ENCODE assay signal across 7 cellular contexts in the genomic region with DNA sequence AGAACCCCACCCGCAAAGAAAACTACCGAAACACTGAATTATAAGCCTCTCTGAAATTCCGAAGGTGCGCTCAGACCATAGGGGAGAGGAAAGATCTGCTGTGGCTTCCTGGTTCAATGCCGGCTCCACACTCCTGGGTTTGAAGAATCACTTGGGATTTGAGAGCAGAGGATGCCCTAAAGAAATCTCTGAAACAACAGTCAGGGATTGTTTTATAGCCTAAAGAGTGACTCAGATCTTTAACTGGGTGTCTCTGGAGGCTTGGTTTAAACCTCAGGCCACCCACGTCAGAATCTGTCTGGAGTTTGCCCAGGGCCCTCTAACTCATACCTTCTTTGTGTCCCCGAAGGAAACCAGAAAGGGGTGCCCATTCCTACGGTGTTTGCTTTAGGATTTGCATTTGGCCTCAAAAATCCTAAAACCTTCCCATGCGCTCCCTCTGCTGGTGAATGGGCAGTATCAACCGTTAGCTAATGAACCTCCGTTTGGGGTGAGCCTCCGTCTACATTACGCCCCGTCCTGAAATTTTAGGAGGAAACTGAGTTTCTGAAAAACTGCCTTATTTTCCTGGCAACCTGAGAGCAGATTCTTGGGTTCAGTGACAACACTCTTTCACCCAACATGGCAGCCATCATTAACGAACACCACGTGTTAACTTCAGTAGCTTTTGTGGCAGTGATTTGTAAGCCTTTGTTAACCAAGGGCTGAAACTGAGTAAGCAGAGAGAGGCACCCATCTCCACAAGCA. TPM values are rescaled to one million over a fixed set of nuclear protein-coding genes. Genes with fewer than 3 reads are reported as not detected.
A peak's percentile ranks its signal among the peaks of the same experiment; 100 is the strongest.
DNase-seq lines count a peak whose midpoint lies in the region; ATAC-seq and TF ChIP-seq lines count a peak whose summit lies in the region.
"Not testable (repeated sequence)": the region's sequence is repeated elsewhere in the genome, so short reads cannot be mapped to it uniquely, and the experiment has no call there.

No MANE protein-coding gene starts in this region.

- POLR2A ChIA-PET in Panc1 (lab: Charles Lee) = not testable (repeated sequence)

- CTCF ChIA-PET in Panc1 (lab: Charles Lee) = not testable (repeated sequence)

- BruUV-seq in Panc1 (replicated peaks; lab: Mats Ljungman, UMichigan) = not testable (repeated sequence)

- ATAC-seq in Panc1 = peak; percentile 65; the same call in 1 of the 2 replicates
- ATAC-seq in left colon = peak; percentile 74

- H3K4me1 ChIP-seq in Panc1 (ENCODE audit: control insufficient read depth, insufficient read depth, low read length) = not testable (repeated sequence)

- DNase-seq in GM13977 (ENCODE audit: low spot score) = not testable (repeated sequence)
- peak; percentile 20 for DNase-seq in HK-2 (ENCODE audit: unreplicated experiment)
- peak; percentile 50 for DNase-seq in Panc1 (ENCODE audit: low read depth, low spot score)
- DNase-seq in activated T-cell treated with anti-CD3 and anti-CD28 coated beads for 1 hour (ENCODE audit: low read depth) = peak; percentile 11
- peak; percentile 66 for DNase-seq in ecto neural progenitor cell (ENCODE audit: low spot score)
- DNase-seq in left colon = peak in 1 of 2 donors; percentile 54
- peak; percentile 21 for DNase-seq in smooth muscle cell of the brain vasculature (ENCODE audit: low read depth, low spot score)

- in situ Hi-C loops in GM13977 (cut with MboI; ENCODE audit: low pct_unique_long_range_greater_than_20kb, low sequenced_read_pairs, unreplicated experiment) = loop anchor here (10.0 to 25.0 kb wide), 2 partner anchors 168 to 1150 kb away; no protein-coding TSS in a partner anchor
- in situ Hi-C loops in Panc1 (cut with HindIII; ENCODE audit: low pct_unique_long_range_greater_than_20kb, low sequenced_read_pairs) = not testable (repeated sequence)

- intact Hi-C loops in Panc1 (cut with micrococcal nuclease; ENCODE audit: unreplicated experiment) = not testable (repeated sequence)
- intact Hi-C loops in left colon (cut with DNase I, micrococcal nuclease) = loop anchor here (5.0 to 10.0 kb wide), 2 partner anchors 168 to 170 kb away; no protein-coding TSS in a partner anchor

- not testable (repeated sequence) for H3K36me3 ChIP-seq in Panc1 (ENCODE audit: control insufficient read depth, insufficient read depth, low read length)

- not testable (repeated sequence) for H3K27ac ChIP-seq in Panc1 (ENCODE audit: low read length)

- TF ChIP-seq CTCF in GM13977 (IDR thresholded peaks at IDR 0.05; ENCODE audit: extremely low read depth, insufficient read depth, missing control alignments) = peak; percentile 73
- TF ChIP-seq CTCF in Panc1 (IDR thresholded peaks at IDR 0.05) = peak; percentile 75

- H3K4me3 ChIP-seq in Panc1 (ENCODE audit: low read depth in 2 of 2, low read length in 2 of 2) = peak overlapping the region in 1 of 2 experiments; percentile 36; a peak in 2 of 4 replicates

- H3K9me3 ChIP-seq in Panc1 (ENCODE audit: control insufficient read depth, insufficient read depth, low read depth, low read length) = not testable (repeated sequence)

- not testable (repeated sequence) for H3K27me3 ChIP-seq in Panc1 (ENCODE audit: control insufficient read depth, insufficient read depth, low read length)

RNA-seq across cellular contexts. Expression of gene GYG2, which starts 16.4 kb away (rescaled TPM):
- 0.85 TPM for total RNA-seq in Panc1 (2021; ENCODE audit: unreplicated experiment)
- polyA plus RNA-seq in Panc1 (2012; ENCODE audit: insufficient read length) = 1.1 TPM
- 10 to 100 TPM; 11.3 to 23.4 TPM for total RNA-seq in left colon
